ENCODE assay signal across 1 cellular context in the genomic region with DNA sequence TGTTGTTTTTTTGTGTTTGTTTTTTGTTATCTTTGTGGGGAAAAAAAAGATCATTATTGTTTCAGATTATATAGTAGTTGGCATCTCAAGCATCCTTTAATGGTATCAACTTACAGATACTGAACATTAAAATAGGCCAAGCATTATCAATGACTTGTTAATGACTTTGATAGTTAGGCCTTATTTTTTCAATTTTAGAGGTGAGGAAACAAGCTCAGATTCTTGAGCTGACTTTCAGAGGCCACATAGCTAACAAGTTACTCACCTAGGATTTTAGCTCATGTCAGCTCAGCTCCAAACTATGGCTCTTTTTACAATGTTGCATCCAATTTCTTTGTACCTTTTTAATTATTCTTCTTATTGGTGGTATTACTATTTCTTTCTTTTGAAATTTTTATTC.
TF ChIP-seq lines count a peak whose summit lies in the region.

No MANE protein-coding gene starts in this region.

TF ChIP-seq in HepG2, 621 proteins besides CTCF, POLR2A, EP300 and RAD21 (continued from another document):
- TF ChIP-seq, protein P1, sequence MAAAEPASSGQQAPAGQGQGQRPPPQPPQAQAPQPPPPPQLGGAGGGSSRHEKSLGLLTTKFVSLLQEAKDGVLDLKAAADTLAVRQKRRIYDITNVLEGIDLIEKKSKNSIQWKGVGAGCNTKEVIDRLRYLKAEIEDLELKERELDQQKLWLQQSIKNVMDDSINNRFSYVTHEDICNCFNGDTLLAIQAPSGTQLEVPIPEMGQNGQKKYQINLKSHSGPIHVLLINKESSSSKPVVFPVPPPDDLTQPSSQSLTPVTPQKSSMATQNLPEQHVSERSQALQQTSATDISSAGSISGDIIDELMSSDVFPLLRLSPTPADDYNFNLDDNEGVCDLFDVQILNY (CRISPR knock-in tag; conservative IDR thresholded peaks at IDR 0.05): no peak
- TF ChIP-seq, protein P2, sequence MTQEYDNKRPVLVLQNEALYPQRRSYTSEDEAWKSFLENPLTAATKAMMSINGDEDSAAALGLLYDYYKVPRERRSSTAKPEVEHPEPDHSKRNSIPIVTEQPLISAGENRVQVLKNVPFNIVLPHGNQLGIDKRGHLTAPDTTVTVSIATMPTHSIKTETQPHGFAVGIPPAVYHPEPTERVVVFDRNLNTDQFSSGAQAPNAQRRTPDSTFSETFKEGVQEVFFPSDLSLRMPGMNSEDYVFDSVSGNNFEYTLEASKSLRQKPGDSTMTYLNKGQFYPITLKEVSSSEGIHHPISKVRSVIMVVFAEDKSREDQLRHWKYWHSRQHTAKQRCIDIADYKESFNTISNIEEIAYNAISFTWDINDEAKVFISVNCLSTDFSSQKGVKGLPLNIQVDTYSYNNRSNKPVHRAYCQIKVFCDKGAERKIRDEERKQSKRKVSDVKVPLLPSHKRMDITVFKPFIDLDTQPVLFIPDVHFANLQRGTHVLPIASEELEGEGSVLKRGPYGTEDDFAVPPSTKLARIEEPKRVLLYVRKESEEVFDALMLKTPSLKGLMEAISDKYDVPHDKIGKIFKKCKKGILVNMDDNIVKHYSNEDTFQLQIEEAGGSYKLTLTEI (CRISPR knock-in tag; conservative IDR thresholded peaks at IDR 0.05): no peak
- TF ChIP-seq MYC (CRISPR knock-in tag; IDR thresholded peaks at IDR 0.05; ENCODE audit: borderline replicate concordance): no peak
TF ChIP-seq in HepG2: peak in this region for 1.
